ENCODE assay signal across 16 cellular contexts in the genomic region with DNA sequence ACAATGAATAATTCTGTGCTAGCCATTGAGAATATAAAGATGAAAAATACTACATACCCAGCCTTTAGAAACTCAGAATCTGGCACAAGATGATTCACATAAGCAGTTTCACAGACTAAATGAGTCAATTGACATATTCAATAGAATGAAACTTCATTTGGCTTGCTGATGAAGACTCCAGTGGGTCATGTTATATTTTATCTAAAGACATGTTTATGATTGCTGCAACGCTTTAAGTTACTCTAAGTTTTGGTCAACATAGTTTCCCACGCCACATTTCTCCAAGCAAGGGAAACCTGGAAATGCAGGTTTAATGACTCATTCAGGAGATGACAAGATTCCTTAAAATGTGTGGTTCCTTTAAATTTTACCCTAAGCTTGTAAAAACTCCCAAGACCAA. TPM values are rescaled to one million over a fixed set of nuclear protein-coding genes. Genes with fewer than 3 reads are reported as not detected.
DNase-seq lines count a peak whose midpoint lies in the region; ATAC-seq lines count a peak whose summit lies in the region.
"Had no signal": no experiment of that assay in that cellular context is flagged by ENCODE, and none has a peak within 500 bp of the region (broad histone marks: within the 10 kb centered on the region; RNA-seq: fewer than 3 reads in every experiment).

No MANE protein-coding gene starts in this region.

- peak; percentile 71 for DNase-seq in HT1080 (ENCODE audit: low read depth)
- peak; percentile 69 for DNase-seq in amniotic epithelial cell (ENCODE audit: low read depth)
- peak; percentile 33 for DNase-seq in kidney glomerular epithelial cell (lab: John Stamatoyannopoulos, UW)
- DNase-seq in medulla oblongata (ENCODE audit: extremely low spot score), result no peak
- no peak for DNase-seq in effector memory CD8-positive, alpha-beta T cell
- no peak for DNase-seq in NCI-H187 treated with DMSO at 0.1 percent for 48 hours (lab: John Stamatoyannopoulos, UW)
- DNase-seq: activated CD8-positive, alpha-beta memory T cell treated with anti-CD3 and anti-CD28 coated beads, Interleukin-2, amount 50 U/mL, for 4 hours; amygdala; DND-41; effector memory CD4-positive, alpha-beta T cell; NCI-H1048; SHP77; stimulated activated CD4-positive, alpha-beta T cell treated with anti-CD3 and anti-CD28 coated beads, Interleukin-2, amount 100 ng/mL, for 24 hours; stimulated activated naive B cell treated with anti-CD40 and anti-IgM and Interleukin-4, amounts not matched to agents 10 μg/mL and 1 μg/mL and 100 μg/mL, for 72 hours had no signal

- no peak overlapping the region for H3K27ac Mint-ChIP-seq in effector memory CD8-positive, alpha-beta T cell
- H3K27ac Mint-ChIP-seq: stimulated activated naive B cell treated with anti-CD40 and anti-IgM and Interleukin-4, amounts not matched to agents 10 μg/mL and 1 μg/mL and 100 μg/mL, for 72 hours had no signal

- no peaks in the 10 kb centered on the region for H3K36me3 ChIP-seq in ACC112 (ENCODE audit: insufficient read depth, low read length)

- no peaks in the 10 kb centered on the region for H3K36me3 Mint-ChIP-seq in effector memory CD8-positive, alpha-beta T cell (ENCODE audit: insufficient read depth)
- H3K36me3 Mint-ChIP-seq: stimulated activated naive B cell treated with anti-CD40 and anti-IgM and Interleukin-4, amounts not matched to agents 10 μg/mL and 1 μg/mL and 100 μg/mL, for 72 hours had no signal

- no peaks in the 10 kb centered on the region for H3K27me3 Mint-ChIP-seq in effector memory CD8-positive, alpha-beta T cell
- H3K27me3 Mint-ChIP-seq: stimulated activated naive B cell treated with anti-CD40 and anti-IgM and Interleukin-4, amounts not matched to agents 10 μg/mL and 1 μg/mL and 100 μg/mL, for 72 hours had no signal

- H3K27ac ChIP-seq in ACC112 (ENCODE audit: low read depth, low read length), result peak overlapping the region; percentile 25; the same call in 1 of the 2 replicates

- H3K4me1 ChIP-seq in ACC112 (ENCODE audit: control insufficient read depth, insufficient read depth, low read length, unreplicated experiment), result peaks cover 46% of the 10 kb centered on the region

- H3K4me1 Mint-ChIP-seq in effector memory CD8-positive, alpha-beta T cell (ENCODE audit: low read depth in 2 of 2), result no peaks in the 10 kb centered on the region
- H3K4me1 Mint-ChIP-seq: stimulated activated naive B cell treated with anti-CD40 and anti-IgM and Interleukin-4, amounts not matched to agents 10 μg/mL and 1 μg/mL and 100 μg/mL, for 72 hours had no signal

- no peak for ATAC-seq in effector memory CD8-positive, alpha-beta T cell (replicated peaks)
- ATAC-seq in HG03039 (IDR thresholded peaks at IDR 0.05; ENCODE audit: unreplicated experiment), result no peak
- ATAC-seq: stimulated activated naive B cell treated with anti-CD40 and anti-IgM and Interleukin-4, amounts not matched to agents 10 μg/mL and 1 μg/mL and 100 μg/mL, for 72 hours had no signal

- H3K4me3 Mint-ChIP-seq in effector memory CD8-positive, alpha-beta T cell, result no peak overlapping the region
- H3K4me3 Mint-ChIP-seq: stimulated activated naive B cell treated with anti-CD40 and anti-IgM and Interleukin-4, amounts not matched to agents 10 μg/mL and 1 μg/mL and 100 μg/mL, for 72 hours had no signal

- H3K79me2 ChIP-seq in ACC112 (ENCODE audit: control insufficient read depth, insufficient read depth, low read length, unreplicated experiment), result peaks cover 20% of the 10 kb centered on the region

- H3K9me3 Mint-ChIP-seq in effector memory CD8-positive, alpha-beta T cell, result peaks cover 8 to 9% of the 10 kb centered on the region in 2 donors
- H3K9me3 Mint-ChIP-seq: stimulated activated naive B cell treated with anti-CD40 and anti-IgM and Interleukin-4, amounts not matched to agents 10 μg/mL and 1 μg/mL and 100 μg/mL, for 72 hours had no signal

- H2AFZ ChIP-seq in ACC112 (ENCODE audit: low read length, unreplicated experiment), result peak overlapping the region; percentile 9

- H3K4me3 ChIP-seq in ACC112 (ENCODE audit: low read depth, low read length), result no peak overlapping the region

- no peaks in the 10 kb centered on the region for H3K27me3 ChIP-seq in ACC112 (ENCODE audit: insufficient read depth, low read length)

RNA-seq across cellular contexts. Expression of gene SEMA3A, which starts 6.8 kb away (rescaled TPM):
- total RNA-seq in HT1080 (2014; rRNA removed; shearing (Covaris generic)), result 7.9 and 8.6 TPM in 2 replicates
- polyA plus RNA-seq in HT1080 (2015; cell fraction: cytosol; rRNA removed), result 1.3 and 2.7 TPM in 2 replicates
- 12.5 and 12.7 TPM in 2 replicates for polyA plus RNA-seq in HT1080 (2015; cell fraction: nucleus; rRNA removed)

Comparison
In these comparisons a context has a peak if more than half of its experiments do, and no peak if none do; other contexts are left out.
1. DNase-seq: peak in HT1080 (single experiment), amniotic epithelial cell (single experiment) and kidney glomerular epithelial cell (single experiment); none in medulla oblongata (single experiment), effector memory CD8-positive, alpha-beta T cell (0 of 3) and NCI-H187 treated with DMSO at 0.1 percent for 48 hours (single experiment).